Comparison of ENCODE assay signal across 8 cellular contexts in the genomic region with DNA sequence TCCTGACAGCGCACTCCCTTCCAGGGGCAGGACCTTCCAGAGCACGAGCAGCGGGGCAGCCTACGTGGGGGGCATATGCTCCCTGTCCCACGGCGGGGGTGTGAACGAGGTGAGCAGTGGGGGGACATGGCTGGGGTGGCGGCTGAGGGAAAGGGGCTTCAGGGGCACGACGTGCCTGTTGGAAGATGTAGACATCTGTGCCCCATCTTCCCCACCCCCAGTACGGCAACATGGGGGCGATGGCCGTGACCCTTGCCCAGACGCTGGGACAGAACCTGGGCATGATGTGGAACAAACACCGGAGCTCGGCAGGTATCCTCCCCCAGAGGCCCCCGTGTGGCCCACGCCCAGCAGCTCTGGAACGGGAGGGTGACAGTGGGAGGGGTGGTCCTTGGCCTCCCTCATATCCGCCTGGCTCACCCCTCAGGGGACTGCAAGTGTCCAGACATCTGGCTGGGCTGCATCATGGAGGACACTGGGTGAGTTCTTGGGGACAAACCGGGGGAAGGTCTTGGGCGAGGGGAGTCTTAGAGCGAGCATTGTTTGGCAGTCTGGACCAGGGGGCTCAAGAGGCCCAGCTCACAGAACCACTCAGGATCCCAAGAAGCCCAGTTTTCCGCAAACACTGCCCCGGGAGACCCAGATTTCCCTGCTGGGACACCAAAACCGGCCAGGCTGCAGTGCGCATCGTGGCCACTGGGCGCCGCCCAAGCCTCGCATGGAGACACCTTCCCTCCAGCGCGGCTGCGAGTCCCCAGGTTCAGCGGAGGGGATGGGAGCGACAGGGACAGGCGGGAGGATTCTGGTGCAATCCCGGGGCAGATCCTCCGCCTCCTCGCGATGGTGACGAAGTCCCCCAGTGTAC. TPM values are rescaled to one million over a fixed set of nuclear protein-coding genes. Genes with fewer than 3 reads are reported as not detected.
A peak's percentile ranks its signal among the peaks of the same experiment; 100 is the strongest.
DNase-seq lines count a peak whose midpoint lies in the region; ATAC-seq and TF ChIP-seq lines count a peak whose summit lies in the region.

No MANE protein-coding gene starts in this region.

- peak overlapping the region; percentile 61 to 81 (median 69) for H3K4me3 ChIP-seq in BLaER1 treated with 17β-estradiol and CSF1 and Interleukin-3, amounts not matched to agents 10 nM and 100 nM

- peak overlapping the region; percentile 89 for H3K27ac Mint-ChIP-seq in type B pancreatic cell

- peaks cover 0 to 17% (median 4%) of the 10 kb centered on the region in 11 experiments; a peak in 7 of 22 replicates for H4K20me1 ChIP-seq in BLaER1 treated with 17β-estradiol and CSF1 and Interleukin-3, amounts not matched to agents 10 nM and 100 nM

- H3K27ac ChIP-seq in BLaER1 treated with 17β-estradiol and CSF1 and Interleukin-3, amounts not matched to agents 10 nM and 100 nM, result no peak overlapping the region

- ATAC-seq in GM21723 (IDR thresholded peaks at IDR 0.05; ENCODE audit: unreplicated experiment) (peak; percentile 49), left cardiac atrium (peak; percentile 72 to 73)

- peak overlapping the region; percentile 99 to 100 (median 100) for H3K4me2 ChIP-seq in BLaER1 treated with 17β-estradiol and CSF1 and Interleukin-3, amounts not matched to agents 10 nM and 100 nM

- H3K27me3 ChIP-seq in BLaER1 treated with 17β-estradiol and CSF1 and Interleukin-3, amounts not matched to agents 10 nM and 100 nM, result peaks cover 0 to 21% (median 0%) of the 10 kb centered on the region in 11 experiments; a peak in 5 of 22 replicates

- H3K4me1 Mint-ChIP-seq in type B pancreatic cell (ENCODE audit: unreplicated experiment), result no peaks in the 10 kb centered on the region

- H3K27me3 Mint-ChIP-seq in type B pancreatic cell, result peaks cover 4% of the 10 kb centered on the region

- TF ChIP-seq CTCF in type B pancreatic cell (conservative IDR thresholded peaks at IDR 0.05), result peak; percentile 98

- DNase-seq in NCI-H1436 (lab: John Stamatoyannopoulos, UW) (peak; percentile 90), SW480 (ENCODE audit: low spot score) (peak; percentile 80), left cardiac atrium (peak; percentile 89), posterior cingulate gyrus (peak; percentile 82 to 98 (median 94)), type B pancreatic cell (ENCODE audit: extremely low spot score, unreplicated experiment) (peak; percentile 95)
- DNase-seq in activated naive CD8-positive, alpha-beta T cell treated with anti-CD3 and anti-CD28 coated beads, Interleukin-2, amount 50 U/mL, for 16 hours (ENCODE audit: low read depth, low spot score), result peak; percentile 77

- H3K36me3 ChIP-seq in BLaER1 treated with 17β-estradiol and CSF1 and Interleukin-3, amounts not matched to agents 10 nM and 100 nM, result no peaks in the 10 kb centered on the region

- peak overlapping the region in 10 of 11 experiments; percentile 6 to 72 (median 56); a peak in 17 of 22 replicates for H3K9ac ChIP-seq in BLaER1 treated with 17β-estradiol and CSF1 and Interleukin-3, amounts not matched to agents 10 nM and 100 nM

- peak overlapping the region; percentile 93 for H3K4me3 Mint-ChIP-seq in type B pancreatic cell

- intact Hi-C loops in left cardiac atrium (cut with DNase I), result loop anchor here (1.0 to 5.0 kb wide), 3 partner anchors 91 to 246 kb away; no protein-coding TSS in a partner anchor
- intact Hi-C loops in posterior cingulate gyrus (cut with DNase I), result loop anchor here (1.0 to 10.0 kb wide), 3 partner anchors 91 to 360 kb away; partner anchors contain the start of genes ACBD4 and PLCD3

- H3K36me3 Mint-ChIP-seq in type B pancreatic cell, result no peaks in the 10 kb centered on the region

- peaks cover 10 to 68% (median 60%) of the 10 kb centered on the region in 10 experiments for H3K4me1 ChIP-seq in BLaER1 treated with 17β-estradiol and CSF1 and Interleukin-3, amounts not matched to agents 10 nM and 100 nM

- no peaks in the 10 kb centered on the region for H3K9me3 ChIP-seq in BLaER1 treated with 17β-estradiol and CSF1 and Interleukin-3, amounts not matched to agents 10 nM and 100 nM (replicated peaks in 1 of 11)

- no peaks in the 10 kb centered on the region for H3K9me3 Mint-ChIP-seq in type B pancreatic cell

RNA-seq across cellular contexts. Expression of gene ADAM11, which starts 15.7 kb away (rescaled TPM):
- 10 to 100 TPM; 19.5 to 28.0 TPM for total RNA-seq in left cardiac atrium
- total RNA-seq in type B pancreatic cell (ENCODE audit: low replicate concordance), result 4.6 and 4.7 TPM in 2 replicates

RNA-seq across cellular contexts. Expression of gene GJC1, which starts 55.6 kb away (rescaled TPM):
- total RNA-seq in left cardiac atrium (10 to 100 TPM; 28.5 to 38.5 TPM), type B pancreatic cell (ENCODE audit: low replicate concordance) (20.2 and 62.6 TPM in 2 replicates)
